ENCODE assay signal across 8 cellular contexts in the genomic region with DNA sequence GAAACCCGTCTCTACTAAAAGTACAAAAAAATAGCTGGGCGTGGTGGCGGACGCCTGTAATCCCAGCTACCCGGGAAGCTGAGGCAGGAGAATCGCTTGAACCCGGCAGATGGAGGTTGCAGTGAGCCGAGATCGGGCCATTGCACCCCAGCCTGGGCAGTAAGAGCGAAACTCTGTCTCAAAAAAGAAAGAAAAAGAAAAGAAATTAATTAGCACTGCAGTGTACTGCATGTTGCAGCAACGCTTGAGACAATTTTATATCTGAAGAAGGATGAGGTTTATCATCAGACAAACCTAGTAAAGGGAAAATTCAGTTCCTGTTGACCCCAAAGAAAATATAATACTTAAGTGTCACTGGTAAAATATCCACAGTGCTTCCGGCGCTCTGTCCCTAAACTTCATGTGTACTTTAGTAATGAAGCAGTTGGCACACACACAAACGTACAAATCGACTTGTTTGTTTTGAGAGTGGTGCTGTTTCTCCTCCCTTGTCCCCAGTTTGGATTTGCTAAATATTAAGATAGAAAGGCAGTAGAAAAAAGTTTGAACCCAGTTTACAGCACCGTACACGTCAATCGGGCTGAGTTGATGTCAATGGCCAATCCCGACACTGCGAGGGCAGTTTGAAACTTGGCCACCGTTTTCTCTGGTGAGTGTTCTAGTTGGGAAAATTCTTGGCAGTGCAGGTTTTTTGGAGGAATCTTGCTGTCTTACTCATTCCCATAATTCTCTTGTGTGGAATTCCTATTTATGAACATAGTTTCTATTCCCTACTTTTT.
DNase-seq lines count a peak whose midpoint lies in the region; ATAC-seq, FAIRE-seq and TF ChIP-seq lines count a peak whose summit lies in the region.

No MANE protein-coding gene starts in this region.

- H2BK120ac ChIP-seq in H1 (replicated peaks; ENCODE audit: low read depth, low read length): no peak overlapping the region

- peak overlapping the region; percentile 84; the same call in 1 of the 2 replicates for H2BK5ac ChIP-seq in H1 (ENCODE audit: low read depth, low read length)

- H3K9me3 ChIP-seq in PC-9 (ENCODE audit: insufficient read depth, low read depth): no peaks in the 10 kb centered on the region
- H3K9me3 ChIP-seq in H1 (ENCODE audit: insufficient read depth in 2 of 2, low read depth in 1 of 2, low read length in 1 of 2): no peaks in the 10 kb centered on the region
- H3K9me3 ChIP-seq in muscle layer of duodenum (ENCODE audit: control insufficient read depth in 1 of 2, low read length in 2 of 2): no peaks in the 10 kb centered on the region

- H3K9ac ChIP-seq in H1 (replicated peaks in 1 of 4; ENCODE audit: extremely low read depth in 1 of 4, low read depth in 3 of 4, low read length in 3 of 4): peak overlapping the region; percentile 61 to 99 (median 90)

- H2BK20ac ChIP-seq in H1 (ENCODE audit: low read length): no peak overlapping the region

- H3F3A ChIP-seq in PC-9 (ENCODE audit: insufficient read depth, low read depth): peaks cover 13% of the 10 kb centered on the region; the same call in 1 of the 2 replicates

- H3K9me2 ChIP-seq in PC-9 (ENCODE audit: insufficient read depth): no peaks in the 10 kb centered on the region

- no peak overlapping the region for H2BK15ac ChIP-seq in H1 (ENCODE audit: low read length)

- BruUV-seq in PC-9 (replicated peaks; lab: Mats Ljungman, UMichigan): no TSS peak

- no peak overlapping the region for H3K14ac ChIP-seq in H1 (ENCODE audit: insufficient read length)

- H3K36me3 ChIP-seq in PC-9 (ENCODE audit: low read depth): no peaks in the 10 kb centered on the region
- H3K36me3 ChIP-seq in H1 (ENCODE audit: control insufficient read depth in 2 of 4, insufficient read depth in 4 of 4, low read length in 3 of 4): no peaks in the 10 kb centered on the region
- H3K36me3 ChIP-seq in muscle layer of duodenum (ENCODE audit: control insufficient read depth in 1 of 2, insufficient read depth in 2 of 2, low read length in 2 of 2): peaks cover 0 to 7% of the 10 kb centered on the region in 2 donors

- no peak overlapping the region for H3K56ac ChIP-seq in H1 (replicated peaks; ENCODE audit: insufficient read length, low read depth, low read length)

- H4K91ac ChIP-seq in H1 (replicated peaks; ENCODE audit: insufficient read length, low read length): no peak overlapping the region

- H3K4me1 ChIP-seq in PC-9 (replicated peaks; ENCODE audit: insufficient read depth) (no peaks in the 10 kb centered on the region), H1 (replicated peaks in 1 of 4; ENCODE audit: control insufficient read depth in 3 of 4, insufficient read depth in 4 of 4, low read length in 3 of 4) (peaks cover 0 to 5% (median 2%) of the 10 kb centered on the region in 4 experiments; a peak in 1 of 7 replicates), muscle layer of duodenum (ENCODE audit: control insufficient read depth in 1 of 2, insufficient read depth in 2 of 2, low read length in 2 of 2) (peaks cover 8 to 20% of the 10 kb centered on the region in 2 donors)

- H4K20me1 ChIP-seq in PC-9 (ENCODE audit: insufficient read depth) (no peaks in the 10 kb centered on the region), H1 (replicated peaks in 1 of 2; ENCODE audit: control insufficient read depth in 1 of 2, insufficient read depth in 2 of 2, low read length in 2 of 2) (no peaks in the 10 kb centered on the region)

- H4K5ac ChIP-seq in H1 (ENCODE audit: insufficient read length, low read depth, low read length): no peak overlapping the region

- no peak for TF ChIP-seq EP300 in H1 (IDR thresholded peaks at IDR 0.05; ENCODE audit: borderline replicate concordance in 1 of 2, low read depth in 2 of 2, low read length in 2 of 2)

- H3K79me1 ChIP-seq in H1 (ENCODE audit: low read depth, low read length): no peaks in the 10 kb centered on the region

- intact Hi-C loops in PC-9 (cut with micrococcal nuclease; ENCODE audit: unreplicated experiment): loop anchor here (2.0 to 10.0 kb wide), 2 partner anchors 25 to 1815 kb away; a partner anchor contains a TSS

- no peak for ATAC-seq in GM18498 (IDR thresholded peaks at IDR 0.05; ENCODE audit: unreplicated experiment)
- no peak for ATAC-seq in GM19035 (IDR thresholded peaks at IDR 0.05; ENCODE audit: unreplicated experiment)

- no peak for FAIRE-seq in H1 (lab: Jason Lieb, UNC)

- no peaks in the 10 kb centered on the region for H3K79me2 ChIP-seq in PC-9 (ENCODE audit: low read depth)
- H3K79me2 ChIP-seq in H1 (ENCODE audit: control insufficient read depth in 1 of 2, insufficient read depth in 2 of 2, low read length in 2 of 2): peaks cover 0 to 15% of the 10 kb centered on the region in 2 experiments; a peak in 2 of 4 replicates

- H2AK5ac ChIP-seq in H1 (ENCODE audit: low read depth, low read length): peak overlapping the region; percentile 67; the same call in 1 of the 2 replicates

- H3K4me2 ChIP-seq in PC-9: peak overlapping the region; percentile 69
- H3K4me2 ChIP-seq in H1 (ENCODE audit: insufficient read depth in 1 of 2, low read depth in 2 of 2, low read length in 2 of 2): peak overlapping the region; percentile 73 to 93

- H3K23ac ChIP-seq in H1 (ENCODE audit: insufficient read length): no peak overlapping the region

- H3K23me2 ChIP-seq in H1 (ENCODE audit: low read depth, low read length): peaks cover 12% of the 10 kb centered on the region

- H3K4ac ChIP-seq in H1 (replicated peaks; ENCODE audit: insufficient read length, low read depth, low read length): no peak overlapping the region

- TF ChIP-seq CTCF in C4-2B (conservative IDR thresholded peaks at IDR 0.05): no peak
- no peak for TF ChIP-seq CTCF in PC-9 (conservative IDR thresholded peaks at IDR 0.05)
- TF ChIP-seq CTCF in H1 (IDR thresholded peaks at IDR 0.05; ENCODE audit: control extremely low read depth in 1 of 3, insufficient read depth in 1 of 3, low read depth in 1 of 3, low read length in 3 of 3): no peak

- H3K27me3 ChIP-seq in PC-9 (ENCODE audit: insufficient read depth, low read depth) (no peaks in the 10 kb centered on the region), H1 (replicated peaks in 1 of 4; ENCODE audit: control insufficient read depth in 3 of 4, extremely low read depth in 1 of 4, insufficient read depth in 3 of 4, low read length in 3 of 4) (no peaks in the 10 kb centered on the region), muscle layer of duodenum (ENCODE audit: low read depth, low read length) (no peaks in the 10 kb centered on the region)

- 8% methylated on average over 21 of the region's 21 CpGs; no CpG with 5 or more reads in 1 of the 2 experiments for WGBS in H1 (ENCODE audit: extremely low coverage in 1 of 2, insufficient coverage in 1 of 2, insufficient read length in 1 of 2, insufficient replicate concordance in 2 of 2, low coverage in 1 of 2, low lambda C conversion rate in 2 of 2, missing lambda C conversion rate in 1 of 2), 2 experiments

- POLR2A ChIA-PET in PC-9 (lab: Charles Lee; ENCODE audit: unreplicated experiment): interaction anchor here (0.7 kb wide), 2 partner anchors 27 to 32 kb away, joined by 3 to 5 read pairs; a partner anchor contains a TSS
- POLR2A ChIA-PET in H1 (lab: Charles Lee; ENCODE audit: partially characterized antibody): interaction anchor here (0.9 to 15.8 kb wide), 21 partner anchors 8 to 1813 kb away, joined by 3 to 2035 read pairs (median 31); a partner anchor contains a TSS

- no peak overlapping the region for H2BK12ac ChIP-seq in H1 (ENCODE audit: low read depth, low read length)

- H3K4me3 ChIP-seq in PC-9: peak overlapping the region; percentile 58; the same call in 1 of the 2 replicates
- H3K4me3 ChIP-seq in H1 (ENCODE audit: extremely low read depth in 1 of 4, insufficient read depth in 2 of 4, low read depth in 3 of 4, low read length in 4 of 4): peak overlapping the region; percentile 77 to 96 (median 88)
- H3K4me3 ChIP-seq in muscle layer of duodenum (ENCODE audit: low read depth in 1 of 2, low read length in 2 of 2): peak overlapping the region; percentile 77 to 83

- DNase-seq in H4 (ENCODE audit: low spot score) (peak; percentile 63), PC-9 (no peak), H1 (ENCODE audit: low read depth in 1 of 2, low spot score in 2 of 2) (no peak), NCI-H1048 (lab: John Stamatoyannopoulos, UW) (no peak)

- H4K8ac ChIP-seq in H1 (ENCODE audit: extremely low read depth, insufficient read depth, low read length): no peak overlapping the region

- CTCF ChIA-PET in PC-9 (lab: Charles Lee) (no interaction called here), H1 (lab: Charles Lee; ENCODE audit: partially characterized antibody) (interaction anchor here (0.9 to 1.7 kb wide), 4 partner anchors 26 to 58 kb away, joined by 3 to 8 read pairs (median 4); a partner anchor contains a TSS)

- no peak for TF ChIP-seq RAD21 in H1 (IDR thresholded peaks at IDR 0.05 in 1 of 2, conservative IDR thresholded peaks at IDR 0.05 in 1 of 2; ENCODE audit: low read depth in 2 of 2, low read length in 2 of 2)

- peak; percentile 69 to 70; a peak in 2 of 3 replicates for TF ChIP-seq POLR2A in H1 (IDR thresholded peaks at IDR 0.05; ENCODE audit: control extremely low read depth in 1 of 2, low read depth in 2 of 2, low read length in 2 of 2)

- peak overlapping the region; percentile 13; the same call in 1 of the 2 replicates for H3K18ac ChIP-seq in H1 (ENCODE audit: extremely low read depth, low read length)

- H2AFZ ChIP-seq in PC-9 (peak overlapping the region; percentile 69), H1 (ENCODE audit: low read length) (no peak overlapping the region)

- peak overlapping the region; percentile 92 for H3K27ac ChIP-seq in C4-2B
- peak overlapping the region; percentile 87 for H3K27ac ChIP-seq in PC-9
- H3K27ac ChIP-seq in H1 (ENCODE audit: low read depth, low read length): peak overlapping the region; percentile 98
- H3K27ac ChIP-seq in muscle layer of duodenum (ENCODE audit: low read length): peak overlapping the region; percentile 97

TF ChIP-seq in H1, 55 proteins besides CTCF, POLR2A, EP300 and RAD21:
- TF ChIP-seq TAF1 (IDR thresholded peaks at IDR 0.05; ENCODE audit: low read depth, low read length) (0 out of 2 replicates have a peak, but pooled peaks have one; percentile 13), TAF7 (optimal IDR thresholded peaks at IDR 0.05; ENCODE audit: borderline replicate concordance, low read depth, low read length) (peak; percentile 27), KDM4A (IDR thresholded peaks at IDR 0.05; ENCODE audit: low read depth, low read length, severe bottlenecking) (no peak)
